In the genomic region with DNA sequence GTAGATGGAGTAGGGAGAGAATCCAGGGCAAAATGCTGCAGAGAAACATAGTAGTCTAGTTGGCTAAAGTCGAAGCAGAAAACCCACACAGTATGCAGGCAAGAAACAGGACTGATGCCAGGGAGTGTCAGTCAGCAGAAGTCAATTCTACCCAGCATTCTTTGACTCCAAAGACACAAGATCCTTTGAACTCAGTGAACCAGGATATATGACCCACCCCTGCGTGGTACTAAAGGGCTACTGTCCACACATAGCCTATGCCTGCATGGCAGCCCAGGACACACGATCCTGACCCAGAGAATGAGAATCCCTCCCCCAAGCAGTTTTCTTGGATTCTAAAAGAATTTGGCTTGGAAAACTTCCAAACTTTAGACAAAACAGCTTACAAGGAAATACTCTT, we compare ENCODE assay signal across 21 cellular contexts. TPM values are rescaled to one million over a fixed set of nuclear protein-coding genes. Genes with fewer than 3 reads are reported as not detected.
A peak's percentile ranks its signal among the peaks of the same experiment; 100 is the strongest.
DNase-seq lines count a peak whose midpoint lies in the region; ATAC-seq and TF ChIP-seq lines count a peak whose summit lies in the region.
"Had no signal": no experiment of that assay in that cellular context is flagged by ENCODE, and none has a peak within 500 bp of the region (broad histone marks: within the 10 kb centered on the region; RNA-seq: fewer than 3 reads in every experiment).

No MANE protein-coding gene starts in this region.

- H3K36me3 ChIP-seq in SJCRH30 (peaks cover 27% of the 10 kb centered on the region), Peyer's patch (no peaks in the 10 kb centered on the region)
- H3K36me3 ChIP-seq: BE2C, uterus had no signal

- H3K27ac ChIP-seq in SJCRH30 (no peak overlapping the region), foreskin keratinocyte (no peak overlapping the region), Peyer's patch (no peak overlapping the region)
- H3K27ac ChIP-seq: PC-9, uterus had no signal

- H3K4me3 Mint-ChIP-seq in activated T-cell treated with anti-CD3 and anti-CD28 coated beads, Interleukin-2, amount 50 U/mL, for 24 hours: no peak overlapping the region
- H3K4me3 Mint-ChIP-seq: activated naive CD8-positive, alpha-beta T cell; central memory CD8-positive, alpha-beta T cell; stimulated activated naive B cell treated with anti-CD40 and anti-IgM and Interleukin-4, amounts not matched to agents 10 μg/mL and 1 μg/mL and 100 μg/mL, for 72 hours had no signal

- TF ChIP-seq POLR2A in Peyer's patch (IDR thresholded peaks at IDR 0.05): no peak

- peaks cover 41% of the 10 kb centered on the region for H3K27me3 Mint-ChIP-seq in activated T-cell treated with anti-CD3 and anti-CD28 coated beads, Interleukin-2, amount 50 U/mL, for 24 hours

- H3K27me3 ChIP-seq in SJCRH30 (no peaks in the 10 kb centered on the region), foreskin keratinocyte (peaks cover 11% of the 10 kb centered on the region), Peyer's patch (no peaks in the 10 kb centered on the region)
- H3K27me3 ChIP-seq: BE2C, uterus had no signal

- DNase-seq in EL (peak; percentile 55), SJCRH30 (peak; percentile 15 to 38), foreskin keratinocyte (peak; percentile 25), retinal pigment epithelial cell (ENCODE audit: low read depth) (peak; percentile 9), Peyer's patch (no peak), GM19240 (ENCODE audit: insufficient read length, low spot score) (no peak)
- no peak for DNase-seq in activated T-cell treated with anti-CD3 and anti-CD28 coated beads, Interleukin-2, amount 50 U/mL, for 24 hours
- DNase-seq: BE2C; DMS79; mucosa of descending colon; NCI-H2029; NCI-H526; PC-9; stimulated activated naive B cell treated with anti-CD40 and anti-IgM and Interleukin-4, amounts not matched to agents 10 μg/mL and 1 μg/mL and 100 μg/mL, for 72 hours; T-helper 2 cell; uterus had no signal

- H3K27ac Mint-ChIP-seq in activated T-cell treated with anti-CD3 and anti-CD28 coated beads, Interleukin-2, amount 50 U/mL, for 24 hours: no peak overlapping the region
- H3K27ac Mint-ChIP-seq: activated naive CD8-positive, alpha-beta T cell; stimulated activated naive B cell treated with anti-CD40 and anti-IgM and Interleukin-4, amounts not matched to agents 10 μg/mL and 1 μg/mL and 100 μg/mL, for 72 hours had no signal

- H3K36me3 Mint-ChIP-seq in activated T-cell treated with anti-CD3 and anti-CD28 coated beads, Interleukin-2, amount 50 U/mL, for 24 hours (ENCODE audit: low read depth): no peaks in the 10 kb centered on the region
- H3K36me3 Mint-ChIP-seq: activated naive CD8-positive, alpha-beta T cell; stimulated activated naive B cell treated with anti-CD40 and anti-IgM and Interleukin-4, amounts not matched to agents 10 μg/mL and 1 μg/mL and 100 μg/mL, for 72 hours had no signal

- no peak for TF ChIP-seq CTCF in foreskin keratinocyte (conservative IDR thresholded peaks at IDR 0.05)
- TF ChIP-seq CTCF in retinal pigment epithelial cell (conservative IDR thresholded peaks at IDR 0.05; ENCODE audit: low read depth, low read length): no peak
- no peak for TF ChIP-seq CTCF in Peyer's patch (IDR thresholded peaks at IDR 0.05)

- H3K4me1 Mint-ChIP-seq in activated T-cell treated with anti-CD3 and anti-CD28 coated beads, Interleukin-2, amount 50 U/mL, for 24 hours (ENCODE audit: low read depth): no peaks in the 10 kb centered on the region
- H3K4me1 Mint-ChIP-seq: central memory CD8-positive, alpha-beta T cell; stimulated activated naive B cell treated with anti-CD40 and anti-IgM and Interleukin-4, amounts not matched to agents 10 μg/mL and 1 μg/mL and 100 μg/mL, for 72 hours had no signal

- H3K4me1 ChIP-seq in SJCRH30 (peaks cover 8% of the 10 kb centered on the region; the same call in 1 of the 2 replicates), foreskin keratinocyte (no peaks in the 10 kb centered on the region), Peyer's patch (no peaks in the 10 kb centered on the region)
- H3K4me1 ChIP-seq: BE2C, uterus had no signal

- no peaks in the 10 kb centered on the region for H3K9me3 Mint-ChIP-seq in activated T-cell treated with anti-CD3 and anti-CD28 coated beads, Interleukin-2, amount 50 U/mL, for 24 hours
- H3K9me3 Mint-ChIP-seq: central memory CD8-positive, alpha-beta T cell had no signal

- H3K4me3 ChIP-seq in SJCRH30 (no peak overlapping the region), retinal pigment epithelial cell (ENCODE audit: low read length) (no peak overlapping the region), Peyer's patch (no peak overlapping the region)
- H3K4me3 ChIP-seq: mucosa of descending colon, PC-9, smooth muscle cell, uterus had no signal

- ATAC-seq in foreskin keratinocyte (peak; percentile 52), HG03135 (IDR thresholded peaks at IDR 0.05; ENCODE audit: unreplicated experiment) (no peak)
- ATAC-seq: mucosa of descending colon; stimulated activated naive B cell treated with anti-CD40 and anti-IgM and Interleukin-4, amounts not matched to agents 10 μg/mL and 1 μg/mL and 100 μg/mL, for 72 hours had no signal

- no peaks in the 10 kb centered on the region for H3K9me3 ChIP-seq in SJCRH30 (replicated peaks)
- no peaks in the 10 kb centered on the region for H3K9me3 ChIP-seq in Peyer's patch
- H3K9me3 ChIP-seq: BE2C, mucosa of descending colon, uterus had no signal

RNA-seq across cellular contexts. Expression of gene ALK, which starts 42.5 kb away (rescaled TPM):
- total RNA-seq in SJCRH30 (2014; rRNA removed; shearing (Covaris generic)): 56.4 and 59.6 TPM in 2 replicates
- total RNA-seq in foreskin keratinocyte: not detected in 2 replicates
- polyA plus RNA-seq in foreskin keratinocyte: not detected in 2 replicates
- 1 to 10 TPM in 2 of 4 donors, under 1 TPM in 1, not detected in 1; 0.88 to 1.3 (median 1.3) TPM for total RNA-seq in Peyer's patch
- total RNA-seq: osteocyte, PC-9 had no signal

Comparison
In these comparisons a context has a peak if more than half of its experiments do, and no peak if none do; other contexts are left out.
1. DNase-seq: peak in EL (single experiment), SJCRH30 (2 of 2), foreskin keratinocyte (2 of 2) and retinal pigment epithelial cell (single experiment); none in Peyer's patch (0 of 3), GM19240 (single experiment) and activated T-cell treated with anti-CD3 and anti-CD28 coated beads, Interleukin-2, amount 50 U/mL, for 24 hours (single experiment).
2. RNA of gene ALK, which starts 42.5 kb away (total RNA-seq): 56.4 to 59.6 TPM in SJCRH30; 0.88 to 1.3 TPM in Peyer's patch and not detected in foreskin keratinocyte; every median in the first group is over 10 times any median in the second.